ENCODE assay signal across 16 cellular contexts in the genomic region with DNA sequence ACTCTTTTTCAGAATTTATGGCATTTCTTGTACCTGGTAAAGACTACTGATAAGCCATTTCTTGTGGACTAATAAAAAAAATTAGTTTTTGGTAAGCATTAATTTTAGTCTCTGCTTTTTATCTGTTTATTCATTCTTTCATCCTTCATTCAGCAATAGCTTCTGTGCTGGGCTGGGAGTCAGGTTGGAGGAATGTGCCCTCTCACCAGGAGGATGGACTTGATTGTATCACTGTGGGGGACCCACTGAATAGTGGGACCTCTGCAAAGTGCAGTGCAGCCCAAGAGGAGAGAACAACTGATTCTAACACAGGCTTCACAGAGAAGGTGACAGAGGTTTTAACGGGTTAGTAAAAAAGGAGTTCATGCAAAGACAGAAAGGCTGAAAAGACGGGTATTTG.
"Had no signal": no experiment of that assay in that cellular context is flagged by ENCODE, and none has a peak within 500 bp of the region (broad histone marks: within the 10 kb centered on the region; RNA-seq: fewer than 3 reads in every experiment).

No MANE protein-coding gene starts in this region.

- H3K27ac ChIP-seq: adrenal gland, sigmoid colon, thoracic aorta, upper lobe of right lung had no signal

- H3K4me3 ChIP-seq: adrenal gland, sigmoid colon, thoracic aorta, upper lobe of right lung had no signal

- ATAC-seq: upper lobe of right lung had no signal

- H3K4me1 ChIP-seq: adrenal gland had no signal

- H3K36me3 ChIP-seq: adrenal gland, sigmoid colon, thoracic aorta, upper lobe of right lung had no signal

- H3K9me3 ChIP-seq: adrenal gland, sigmoid colon, thoracic aorta, upper lobe of right lung had no signal

- H3K27me3 ChIP-seq: adrenal gland, sigmoid colon, upper lobe of right lung had no signal

- DNase-seq: activated CD4-positive, alpha-beta T cell treated with anti-CD3 and anti-CD28 coated beads for 1 hour; activated CD4-positive, alpha-beta T cell treated with anti-CD3 and anti-CD28 coated beads, Interleukin-2, amount 50 U/mL, for 4 hours; activated naive CD4-positive, alpha-beta T cell treated with Interleukin-2 at 50 U/mL for 16 hours; activated T-cell treated with anti-CD3 and anti-CD28 coated beads for 4 hours; adrenal gland; caudate nucleus; cortex of kidney; effector CD8-positive, alpha-beta T cell; glutamatergic neuron; kidney glomerular epithelial cell; mesenchymal stem cell; sigmoid colon; stimulated activated CD4-positive, alpha-beta T cell treated with anti-CD3 and anti-CD28 coated beads, Interleukin-1b, Interleukin-23, amount 100 ng/mL, for 48 hours; T-helper 9 cell; upper lobe of right lung had no signal
